24 cellular contexts compared by ENCODE assay signal in the genomic region with DNA sequence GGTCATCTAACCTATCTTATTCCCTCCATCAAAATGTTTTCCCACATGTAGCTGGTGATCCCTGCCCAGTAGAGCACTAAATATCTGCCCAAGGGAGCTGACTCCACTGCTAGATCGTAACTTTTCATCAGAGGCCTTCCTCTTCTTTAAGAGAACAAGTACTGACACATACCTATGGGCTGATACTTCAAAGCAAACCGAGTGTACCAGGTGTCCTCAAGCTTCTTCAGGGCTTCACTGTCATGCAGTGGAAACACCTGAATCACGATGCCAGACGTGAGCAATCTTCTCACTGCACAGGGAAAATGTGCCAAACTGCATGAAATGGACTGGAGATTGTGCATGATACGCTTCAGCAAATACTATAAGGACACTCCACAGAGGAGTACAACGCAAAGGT. TPM values are rescaled to one million over a fixed set of nuclear protein-coding genes. Genes with fewer than 3 reads are reported as not detected.
A peak's percentile ranks its signal among the peaks of the same experiment; 100 is the strongest.
DNase-seq lines count a peak whose midpoint lies in the region; ATAC-seq, FAIRE-seq and TF ChIP-seq lines count a peak whose summit lies in the region.
"Had no signal": no experiment of that assay in that cellular context is flagged by ENCODE, and none has a peak within 500 bp of the region (broad histone marks: within the 10 kb centered on the region; RNA-seq: fewer than 3 reads in every experiment).

No MANE protein-coding gene starts in this region.

- H3K4me2 ChIP-seq in GM23338 (no peak overlapping the region), osteoblast (ENCODE audit: insufficient read depth, low read length) (no peak overlapping the region), GM23248 (ENCODE audit: unreplicated experiment) (no peak overlapping the region)
- H3K4me2 ChIP-seq: A549; BLaER1 treated with 17β-estradiol and CSF1 and Interleukin-3, amounts not matched to agents 10 nM and 100 nM; PC-9 had no signal

- no peak for FAIRE-seq in bronchial epithelial cell (lab: Jason Lieb, UNC)
- FAIRE-seq: A549, D721Med, GM18507, HepG2 had no signal

- TF ChIP-seq CTCF in GM23338 (conservative IDR thresholded peaks at IDR 0.05; ENCODE audit: low read depth in 2 of 2) (no peak), bronchial epithelial cell (IDR thresholded peaks at IDR 0.05; ENCODE audit: insufficient read depth, low read length, severe bottlenecking) (no peak), osteoblast (IDR thresholded peaks at IDR 0.05; ENCODE audit: extremely low read depth, low read depth, low read length) (no peak)

- H3K79me2 ChIP-seq in GM23338 (replicated peaks; ENCODE audit: insufficient read depth), result no peaks in the 10 kb centered on the region
- no peaks in the 10 kb centered on the region for H3K79me2 ChIP-seq in osteoblast (ENCODE audit: insufficient read depth, low read length)
- no peaks in the 10 kb centered on the region for H3K79me2 ChIP-seq in GM23248 (ENCODE audit: insufficient read depth)

- H3K27me3 ChIP-seq in GM23338 (ENCODE audit: insufficient read depth) (no peaks in the 10 kb centered on the region), bronchial epithelial cell (ENCODE audit: control insufficient read depth, insufficient read depth, low read length) (no peaks in the 10 kb centered on the region), osteoblast (ENCODE audit: insufficient read depth, low read length) (no peaks in the 10 kb centered on the region), GM23248 (replicated peaks; ENCODE audit: insufficient read depth) (no peaks in the 10 kb centered on the region)
- H3K27me3 ChIP-seq: BLaER1 treated with 17β-estradiol and CSF1 and Interleukin-3, amounts not matched to agents 10 nM and 100 nM had no signal

- H3K9ac ChIP-seq in GM23248, result no peak overlapping the region
- H3K9ac ChIP-seq: BLaER1 treated with 17β-estradiol and CSF1 and Interleukin-3, amounts not matched to agents 10 nM and 100 nM had no signal

- DNase-seq in DMS53 treated with DMSO at 0.1 percent for 48 hours (lab: John Stamatoyannopoulos, UW; ENCODE audit: unreplicated experiment) (peak; percentile 39), GM23338 (ENCODE audit: low spot score) (no peak), bronchial epithelial cell (ENCODE audit: low read depth) (peak; percentile 70), osteoblast (ENCODE audit: insufficient read length, low spot score, missing footprints) (peak; percentile 37), NCI-H526 treated with DMSO at 0.1 percent for 48 hours (lab: John Stamatoyannopoulos, UW) (no peak), GM23248 (no peak), DMS 273 treated with DMSO at 0.1 percent for 48 hours (lab: John Stamatoyannopoulos, UW) (no peak)
- DNase-seq: AML-193; CD4-positive, alpha-beta T cell; H9; Kasumi-1; NCI-H1105; NCI-H1436 treated with DMSO at 0.1 percent for 48 hours; NCI-H1930; NCI-H446 treated with DMSO at 0.1 percent for 48 hours; PC-9; RPMI8226; SHP77; T-helper 1 cell had no signal

- no peak overlapping the region for H3K4me3 Mint-ChIP-seq in GM23338
- H3K4me3 Mint-ChIP-seq: CD4-positive, alpha-beta T cell; H9 had no signal

- WGBS in GM23248 (ENCODE audit: low coverage in 1 of 2, low lambda C conversion rate in 2 of 2, missing lambda C conversion rate in 2 of 2), 2 experiments, result 82 to 84% methylated on average over 6 of the region's 6 CpGs

- peaks cover 11% of the 10 kb centered on the region for H3K4me1 Mint-ChIP-seq in GM23338

- in situ Hi-C loops in GM23248 (cut with MboI), result no loop called here

- H4K20me1 ChIP-seq in GM23338 (replicated peaks; ENCODE audit: insufficient read depth) (peaks cover 10% of the 10 kb centered on the region; the same call in 1 of the 2 replicates), osteoblast (ENCODE audit: insufficient read depth, low read length) (no peaks in the 10 kb centered on the region), GM23248 (ENCODE audit: insufficient read depth) (no peaks in the 10 kb centered on the region)
- H4K20me1 ChIP-seq: BLaER1 treated with 17β-estradiol and CSF1 and Interleukin-3, amounts not matched to agents 10 nM and 100 nM had no signal

- H3K4me1 ChIP-seq in GM23338 (ENCODE audit: insufficient read depth) (peaks cover 6% of the 10 kb centered on the region), osteoblast (ENCODE audit: insufficient read depth, low read length) (peaks cover 4% of the 10 kb centered on the region), GM23248 (ENCODE audit: insufficient read depth) (peaks cover 21% of the 10 kb centered on the region)

- 0 out of 2 replicates have a peak overlapping the region, but pooled peaks have one; percentile 9 for H3K27ac ChIP-seq in GM23338 (ENCODE audit: low read depth)
- H3K27ac ChIP-seq in osteoblast (ENCODE audit: low read depth, low read length), result no peak overlapping the region
- no peak overlapping the region for H3K27ac ChIP-seq in GM23248
- H3K27ac ChIP-seq: A549; BLaER1 treated with 17β-estradiol and CSF1 and Interleukin-3, amounts not matched to agents 10 nM and 100 nM; PC-9 had no signal

- H3K36me3 Mint-ChIP-seq in GM23338 (ENCODE audit: low read depth), result peaks cover 39% of the 10 kb centered on the region

- H3K9me2 ChIP-seq in GM23338 (ENCODE audit: insufficient read depth), result no peaks in the 10 kb centered on the region
- no peaks in the 10 kb centered on the region for H3K9me2 ChIP-seq in GM23248 (ENCODE audit: insufficient read depth)

- H3K9me3 ChIP-seq in osteoblast (ENCODE audit: low read depth, low read length) (no peaks in the 10 kb centered on the region), GM23248 (ENCODE audit: low read depth) (no peaks in the 10 kb centered on the region)

- H2AFZ ChIP-seq in GM23338 (no peak overlapping the region), osteoblast (ENCODE audit: low read length) (no peak overlapping the region), GM23248 (no peak overlapping the region)
- H2AFZ ChIP-seq: PC-9 had no signal

- no peak overlapping the region; the same call in 1 of the 2 replicates for H3K27ac Mint-ChIP-seq in GM23338
- H3K27ac Mint-ChIP-seq: CD4-positive, alpha-beta T cell had no signal

- H3F3A ChIP-seq in GM23338 (replicated peaks; ENCODE audit: low read depth), result no peaks in the 10 kb centered on the region
- peaks cover 19% of the 10 kb centered on the region for H3F3A ChIP-seq in GM23248 (ENCODE audit: insufficient read depth)

- no peak overlapping the region for H3K4me3 ChIP-seq in GM23338
- H3K4me3 ChIP-seq in bronchial epithelial cell (ENCODE audit: low read depth, low read length), result no peak overlapping the region
- no peak overlapping the region for H3K4me3 ChIP-seq in osteoblast (ENCODE audit: insufficient read depth, low read length)
- no peak overlapping the region for H3K4me3 ChIP-seq in GM23248
- H3K4me3 ChIP-seq: A549; BLaER1 treated with 17β-estradiol and CSF1 and Interleukin-3, amounts not matched to agents 10 nM and 100 nM; PC-9 had no signal

- no peaks in the 10 kb centered on the region for H3K9me3 Mint-ChIP-seq in GM23338
- H3K9me3 Mint-ChIP-seq: CD4-positive, alpha-beta T cell; H9 had no signal

- H3K27me3 Mint-ChIP-seq in GM23338 (ENCODE audit: insufficient read depth, low read depth, poor library complexity), result peaks cover 2% of the 10 kb centered on the region
- H3K27me3 Mint-ChIP-seq: CD4-positive, alpha-beta T cell had no signal

- H3K36me3 ChIP-seq in GM23338 (ENCODE audit: insufficient read depth) (no peaks in the 10 kb centered on the region), bronchial epithelial cell (ENCODE audit: control insufficient read depth, insufficient read depth, low read length) (peaks cover 3% of the 10 kb centered on the region), osteoblast (ENCODE audit: insufficient read depth, low read length) (peaks cover 6% of the 10 kb centered on the region), GM23248 (ENCODE audit: low read depth) (no peaks in the 10 kb centered on the region)

- ATAC-seq in GM23338, result no peak
- ATAC-seq: A549, HepG2 had no signal

TF ChIP-seq in GM23338, 12 proteins besides CTCF, POLR2A, EP300 and RAD21 (continues in another document):
- TF ChIP-seq REST (IDR thresholded peaks at IDR 0.05; ENCODE audit: unreplicated experiment) (no peak), JUNB (IDR thresholded peaks at IDR 0.05; ENCODE audit: unreplicated experiment) (no peak), CREB1 (CRISPR knock-in tag; IDR thresholded peaks at IDR 0.05; ENCODE audit: low read depth) (no peak), NANOG (IDR thresholded peaks at IDR 0.05; ENCODE audit: borderline replicate concordance) (no peak), ZNF331 (CRISPR knock-in tag; IDR thresholded peaks at IDR 0.05; ENCODE audit: low read depth) (no peak)

RNA-seq across cellular contexts. Expression of gene ANO10, which starts 41.6 kb away (rescaled TPM):
- total RNA-seq in GM23338 (2014; rRNA removed; shearing (Covaris generic)), result 34.6 and 48.1 TPM in 2 replicates
- 20.6 and 29.2 TPM in 2 replicates for polyA plus RNA-seq in GM23338 (2016; fragmentation: Nextera tagmentation; extraction: Ambion mirVana)
- 25.6 and 25.8 TPM in 2 replicates for total RNA-seq in bronchial epithelial cell
- 55.7 and 56.9 TPM in 2 replicates for total RNA-seq in osteoblast
- total RNA-seq in GM23248 (2014; rRNA removed; shearing (Covaris generic)), result 45.0 and 51.1 TPM in 2 replicates
- 73.2 and 74.4 TPM in 2 replicates for polyA plus RNA-seq in GM23248 (2016; fragmentation: Nextera tagmentation; extraction: Ambion mirVana)

Comparison
In these comparisons a context has a peak if more than half of its experiments do, and no peak if none do; other contexts are left out.
1. DNase-seq: peak in DMS53 treated with DMSO at 0.1 percent for 48 hours (single experiment), bronchial epithelial cell (single experiment) and osteoblast (single experiment); none in GM23338 (single experiment), NCI-H526 treated with DMSO at 0.1 percent for 48 hours (single experiment), GM23248 (single experiment) and DMS 273 treated with DMSO at 0.1 percent for 48 hours (single experiment).